In genomic region chr2:25332571-25332970, GRCh38 we compare ENCODE assay signal across 15 cellular contexts. TPM values are rescaled to one million over a fixed set of nuclear protein-coding genes. Genes with fewer than 3 reads are reported as not detected.
A peak's percentile ranks its signal among the peaks of the same experiment; 100 is the strongest.
DNase-seq lines count a peak whose midpoint lies in the region; TF ChIP-seq lines count a peak whose summit lies in the region.
"Had no signal": no experiment of that assay in that cellular context is flagged by ENCODE, and none has a peak within 500 bp of the region (broad histone marks: within the 10 kb centered on the region; RNA-seq: fewer than 3 reads in every experiment).

No MANE protein-coding gene starts in this region.

- H3K4me3 ChIP-seq in dorsolateral prefrontal cortex (peak overlapping the region in 2 of 59 donors; percentile 8 to 21), muscle layer of duodenum (ENCODE audit: low read depth in 1 of 2, low read length in 2 of 2) (no peak overlapping the region), uterus (no peak overlapping the region)
- H3K4me3 ChIP-seq: esophagus squamous epithelium, thyroid gland had no signal

- no peak for DNase-seq in activated CD4-positive, alpha-beta T cell treated with anti-CD3 and anti-CD28 coated beads, Interleukin-2, amount 10 ng/mL, durations not matched to agents 24 days and 14 days
- DNase-seq in activated CD4-positive, alpha-beta T cell treated with anti-CD3 and anti-CD28 coated beads, Interleukin-2, amount 10 ng/mL, durations not matched to agents 7 days and 5 days, result no peak
- DNase-seq in dorsolateral prefrontal cortex, result peak in 9 of 10 donors; percentile 59 to 86 (median 77)
- DNase-seq in substantia nigra (lab: John Stamatoyannopoulos, UW), result peak in 46 of 49 donors; percentile 36 to 92 (median 71)
- no peak for DNase-seq in chondrocyte (ENCODE audit: low spot score)
- no peak for DNase-seq in uterus
- no peak for DNase-seq in cerebellum (ENCODE audit: low spot score)
- DNase-seq: activated CD4-positive, alpha-beta T cell treated with anti-CD3 and anti-CD28 coated beads, Interleukin-2, amount 50 U/mL, for 1 hour; activated gamma-delta T cell; Calu3; esophagus squamous epithelium; NCI-H2171; SW 1271; thyroid gland had no signal

- no peak for TF ChIP-seq POLR2A in uterus (IDR thresholded peaks at IDR 0.05)

- H3K4me1 ChIP-seq in muscle layer of duodenum (ENCODE audit: control insufficient read depth in 1 of 2, insufficient read depth in 2 of 2, low read length in 2 of 2) (peaks cover 7 to 46% of the 10 kb centered on the region in 2 donors), uterus (peaks cover 0 to 8% of the 10 kb centered on the region in 2 donors)

- H3K36me3 Mint-ChIP-seq in activated CD4-positive, alpha-beta T cell treated with anti-CD3 and anti-CD28 coated beads, Interleukin-2, amount 10 ng/mL, durations not matched to agents 24 days and 14 days (ENCODE audit: low read depth), result peaks cover 48% of the 10 kb centered on the region
- peaks cover 16% of the 10 kb centered on the region for H3K36me3 Mint-ChIP-seq in activated CD4-positive, alpha-beta T cell treated with anti-CD3 and anti-CD28 coated beads, Interleukin-2, amount 10 ng/mL, durations not matched to agents 7 days and 5 days (ENCODE audit: low read depth)
- peaks cover 3% of the 10 kb centered on the region for H3K36me3 Mint-ChIP-seq in chondrocyte (ENCODE audit: low read depth)

- H3K27me3 Mint-ChIP-seq in activated CD4-positive, alpha-beta T cell treated with anti-CD3 and anti-CD28 coated beads, Interleukin-2, amount 10 ng/mL, durations not matched to agents 24 days and 14 days, result no peaks in the 10 kb centered on the region
- H3K27me3 Mint-ChIP-seq in activated CD4-positive, alpha-beta T cell treated with anti-CD3 and anti-CD28 coated beads, Interleukin-2, amount 10 ng/mL, durations not matched to agents 7 days and 5 days, result no peaks in the 10 kb centered on the region
- no peaks in the 10 kb centered on the region for H3K27me3 Mint-ChIP-seq in chondrocyte (ENCODE audit: low read depth)

- H3K9me3 Mint-ChIP-seq in activated CD4-positive, alpha-beta T cell treated with anti-CD3 and anti-CD28 coated beads, Interleukin-2, amount 10 ng/mL, durations not matched to agents 24 days and 14 days, result no peaks in the 10 kb centered on the region
- peaks cover 5% of the 10 kb centered on the region for H3K9me3 Mint-ChIP-seq in activated CD4-positive, alpha-beta T cell treated with anti-CD3 and anti-CD28 coated beads, Interleukin-2, amount 10 ng/mL, durations not matched to agents 7 days and 5 days
- no peaks in the 10 kb centered on the region for H3K9me3 Mint-ChIP-seq in chondrocyte (ENCODE audit: low read depth)

- H3K27me3 ChIP-seq in dorsolateral prefrontal cortex (no peaks in the 10 kb centered on the region), muscle layer of duodenum (ENCODE audit: low read depth, low read length) (no peaks in the 10 kb centered on the region), uterus (no peaks in the 10 kb centered on the region)
- H3K27me3 ChIP-seq: esophagus squamous epithelium, thyroid gland had no signal

- POLR2A ChIA-PET in activated CD4-positive, alpha-beta T cell treated with anti-CD3 and anti-CD28 coated beads, Interleukin-2, amount 10 ng/mL, durations not matched to agents 7 days and 5 days (lab: Charles Lee), result no interaction called here

- H3K27ac Mint-ChIP-seq in activated CD4-positive, alpha-beta T cell treated with anti-CD3 and anti-CD28 coated beads, Interleukin-2, amount 10 ng/mL, durations not matched to agents 24 days and 14 days, result peak overlapping the region; percentile 30
- H3K27ac Mint-ChIP-seq in activated CD4-positive, alpha-beta T cell treated with anti-CD3 and anti-CD28 coated beads, Interleukin-2, amount 10 ng/mL, durations not matched to agents 7 days and 5 days, result no peak overlapping the region
- H3K27ac Mint-ChIP-seq in chondrocyte (ENCODE audit: unreplicated experiment), result no peak overlapping the region

- CTCF ChIA-PET in activated CD4-positive, alpha-beta T cell treated with anti-CD3 and anti-CD28 coated beads, Interleukin-2, amount 10 ng/mL, durations not matched to agents 7 days and 5 days (lab: Charles Lee), result interaction anchor here (0.5 to 2.0 kb wide), 6 partner anchors 10 to 146 kb away, joined by 3 to 6 read pairs (median 4); partner anchors contain the start of gene DNMT3A

- no peaks in the 10 kb centered on the region for H3K9me3 ChIP-seq in muscle layer of duodenum (ENCODE audit: control insufficient read depth in 1 of 2, low read length in 2 of 2)
- no peaks in the 10 kb centered on the region for H3K9me3 ChIP-seq in uterus
- H3K9me3 ChIP-seq: esophagus squamous epithelium, thyroid gland had no signal

- H3K36me3 ChIP-seq in muscle layer of duodenum (ENCODE audit: control insufficient read depth in 1 of 2, insufficient read depth in 2 of 2, low read length in 2 of 2), result no peaks in the 10 kb centered on the region
- H3K36me3 ChIP-seq in uterus, result no peaks in the 10 kb centered on the region
- H3K36me3 ChIP-seq: thyroid gland had no signal

- intact Hi-C loops in activated CD4-positive, alpha-beta T cell treated with anti-CD3 and anti-CD28 coated beads, Interleukin-2, amount 10 ng/mL, durations not matched to agents 24 days and 14 days (cut with micrococcal nuclease), result no loop called here
- intact Hi-C loops in dorsolateral prefrontal cortex (cut with DNase I), result no loop called here
- intact Hi-C loops in uterus (cut with DNase I; ENCODE audit: low total_unique reads), result no loop called here

- peaks cover 63% of the 10 kb centered on the region for H3K4me1 Mint-ChIP-seq in activated CD4-positive, alpha-beta T cell treated with anti-CD3 and anti-CD28 coated beads, Interleukin-2, amount 10 ng/mL, durations not matched to agents 24 days and 14 days
- peaks cover 59% of the 10 kb centered on the region for H3K4me1 Mint-ChIP-seq in activated CD4-positive, alpha-beta T cell treated with anti-CD3 and anti-CD28 coated beads, Interleukin-2, amount 10 ng/mL, durations not matched to agents 7 days and 5 days
- peaks cover 9% of the 10 kb centered on the region for H3K4me1 Mint-ChIP-seq in chondrocyte (ENCODE audit: low read depth)

- TF ChIP-seq CTCF in dorsolateral prefrontal cortex (IDR thresholded peaks at IDR 0.05 in 54 of 56, conservative IDR thresholded peaks at IDR 0.05 in 2 of 56; ENCODE audit: low read depth in 1 of 56, partially characterized antibody in 56 of 56) (peak in 8 of 56 donors; percentile 10 to 27 (median 16)), chondrocyte (IDR thresholded peaks at IDR 0.05) (no peak), uterus (IDR thresholded peaks at IDR 0.05) (no peak)

- peak overlapping the region in 58 of 59 donors; percentile 53 to 97 (median 88) for H3K27ac ChIP-seq in dorsolateral prefrontal cortex
- H3K27ac ChIP-seq in muscle layer of duodenum (ENCODE audit: low read length), result peak overlapping the region; percentile 1
- H3K27ac ChIP-seq in substantia nigra (ENCODE audit: low read depth, low read length, poor library complexity, severe bottlenecking), result peak overlapping the region; percentile 90
- no peak overlapping the region for H3K27ac ChIP-seq in uterus
- H3K27ac ChIP-seq: thyroid gland had no signal

- no peak overlapping the region for H3K4me3 Mint-ChIP-seq in activated CD4-positive, alpha-beta T cell treated with anti-CD3 and anti-CD28 coated beads, Interleukin-2, amount 10 ng/mL, durations not matched to agents 24 days and 14 days
- no peak overlapping the region for H3K4me3 Mint-ChIP-seq in activated CD4-positive, alpha-beta T cell treated with anti-CD3 and anti-CD28 coated beads, Interleukin-2, amount 10 ng/mL, durations not matched to agents 7 days and 5 days
- no peak overlapping the region for H3K4me3 Mint-ChIP-seq in chondrocyte (ENCODE audit: unreplicated experiment)

RNA-seq across cellular contexts. Expression of gene DNMT3A, which starts 9.2 kb away (rescaled TPM):
- 97.4 and 102 TPM in 2 replicates for total RNA-seq in activated CD4-positive, alpha-beta T cell treated with anti-CD3 and anti-CD28 coated beads, Interleukin-2, amount 10 ng/mL, durations not matched to agents 24 days and 14 days
- 10 to 100 TPM; 55.9 to 62.3 TPM for total RNA-seq in activated CD4-positive, alpha-beta T cell treated with anti-CD3 and anti-CD28 coated beads, Interleukin-2, amount 10 ng/mL, durations not matched to agents 7 days and 5 days
- total RNA-seq in dorsolateral prefrontal cortex, result 10 to 100 TPM; 37.2 to 80.0 (median 54.1) TPM
- total RNA-seq in chondrocyte, result 43.9 to 56.7 TPM (median 45.4 TPM) in 3 replicates
- total RNA-seq in uterus, result 10 to 100 TPM in 3 of 4 donors, 1 to 10 TPM in 1; 2.3 to 95.8 (median 29.9) TPM
- total RNA-seq in cerebellum, result 63.3 TPM

Comparison
In these comparisons a context has a peak if more than half of its experiments do, and no peak if none do; other contexts are left out.
1. DNase-seq: peak in dorsolateral prefrontal cortex (9 of 10) and substantia nigra (46 of 49); none in activated CD4-positive, alpha-beta T cell treated with anti-CD3 and anti-CD28 coated beads, Interleukin-2, amount 10 ng/mL, durations not matched to agents 24 days and 14 days (single experiment), activated CD4-positive, alpha-beta T cell treated with anti-CD3 and anti-CD28 coated beads, Interleukin-2, amount 10 ng/mL, durations not matched to agents 7 days and 5 days (single experiment), chondrocyte (single experiment), uterus (0 of 2) and cerebellum (single experiment).
2. H3K27ac ChIP-seq: peak in dorsolateral prefrontal cortex (58 of 59), muscle layer of duodenum (single experiment) and substantia nigra (single experiment); none in uterus (0 of 2).